ENCODE assay signal across 30 cellular contexts in genomic region chr14:60956632-60957031, GRCh38.
"Had no signal": no experiment of that assay in that cellular context is flagged by ENCODE, and none has a peak within 500 bp of the region (broad histone marks: within the 10 kb centered on the region; RNA-seq: fewer than 3 reads in every experiment).

No MANE protein-coding gene starts in this region.

- ATAC-seq: heart right ventricle; left cardiac atrium; left lung; mucosa of descending colon; psoas muscle; right cardiac atrium; stimulated activated memory B cell treated with anti-CD40 and anti-IgM and Interleukin-4, amounts not matched to agents 10 μg/mL and 1 μg/mL and 100 μg/mL, for 72 hours; stimulated activated naive CD8-positive, alpha-beta T cell treated with anti-CD3 and anti-CD28 coated beads, Interleukin-15, Interleukin-2, amounts not matched to agents 100 U/mL and 50 U/mL, for 24 hours had no signal

- H3K36me3 ChIP-seq: esophagus squamous epithelium, ovary had no signal

- H3K27ac ChIP-seq: coronary artery, esophagus squamous epithelium, heart right ventricle, left lung, ovary, psoas muscle, sigmoid colon, testis, tibial artery had no signal

- H3K4me1 Mint-ChIP-seq: mesothelial cell of epicardium; nephron progenitor cell; stimulated activated memory B cell treated with anti-CD40 and anti-IgM and Interleukin-4, amounts not matched to agents 10 μg/mL and 1 μg/mL and 100 μg/mL, for 72 hours had no signal

- H3K9me3 ChIP-seq: ovary, testis had no signal

- H3K4me3 Mint-ChIP-seq: mesothelial cell of epicardium; naive B cell; nephron progenitor cell; stimulated activated memory B cell treated with anti-CD40 and anti-IgM and Interleukin-4, amounts not matched to agents 10 μg/mL and 1 μg/mL and 100 μg/mL, for 72 hours; type B pancreatic cell had no signal

- H3K27ac Mint-ChIP-seq: mesothelial cell of epicardium; nephron progenitor cell; stimulated activated memory B cell treated with anti-CD40 and anti-IgM and Interleukin-4, amounts not matched to agents 10 μg/mL and 1 μg/mL and 100 μg/mL, for 72 hours; type B pancreatic cell had no signal

- DNase-seq: dermis blood vessel endothelial cell; effector memory CD4-positive, alpha-beta T cell; erythroblast; esophagus squamous epithelium; foreskin melanocyte; glutamatergic neuron; heart right ventricle; hippocampal formation; left cardiac atrium; left lung; mesenchymal stem cell; mucosa of descending colon; naive B cell; nephron progenitor cell; nucleus accumbens; ovary; posterior cingulate gyrus; psoas muscle; right cardiac atrium; sigmoid colon; stimulated activated CD4-positive, alpha-beta T cell treated with anti-CD3 and anti-CD28 coated beads, Interleukin-2, amount 100 ng/mL, for 24 hours; stimulated activated CD4-positive, alpha-beta T cell treated with anti-CD3 and anti-CD28 coated beads, Interleukin-4, amount 100 ng/mL, for 24 hours; stimulated activated naive CD8-positive, alpha-beta T cell treated with anti-CD3 and anti-CD28 coated beads, Interleukin-15, Interleukin-2, amounts not matched to agents 100 U/mL and 50 U/mL, for 24 hours; substantia nigra; testis; tibial artery had no signal

- H3K4me3 ChIP-seq: coronary artery, esophagus squamous epithelium, heart right ventricle, left lung, mucosa of descending colon, ovary, psoas muscle, sigmoid colon, testis, tibial artery had no signal

- H3K27me3 ChIP-seq: esophagus squamous epithelium, heart right ventricle, left lung, ovary, sigmoid colon, testis, tibial artery had no signal

- H3K27me3 Mint-ChIP-seq: naive B cell; stimulated activated memory B cell treated with anti-CD40 and anti-IgM and Interleukin-4, amounts not matched to agents 10 μg/mL and 1 μg/mL and 100 μg/mL, for 72 hours; type B pancreatic cell had no signal

- H3K4me1 ChIP-seq: esophagus squamous epithelium, left lung, sigmoid colon, testis had no signal
